ENCODE assay signal across 21 cellular contexts in genomic region chr9:6549106-6549505, GRCh38.
DNase-seq lines count a peak whose midpoint lies in the region; ATAC-seq and TF ChIP-seq lines count a peak whose summit lies in the region.
"Had no signal": no experiment of that assay in that cellular context is flagged by ENCODE, and none has a peak within 500 bp of the region (broad histone marks: within the 10 kb centered on the region; RNA-seq: fewer than 3 reads in every experiment).

No MANE protein-coding gene starts in this region.

- no peak overlapping the region for H3K4me3 Mint-ChIP-seq in nephron progenitor cell
- no peak overlapping the region for H3K4me3 Mint-ChIP-seq in stimulated activated naive B cell treated with anti-CD40 and anti-IgM and Interleukin-4, amounts not matched to agents 10 μg/mL and 1 μg/mL and 100 μg/mL, for 72 hours
- H3K4me3 Mint-ChIP-seq: B cell, IgD-negative memory B cell, type B pancreatic cell had no signal

- peaks cover 4% of the 10 kb centered on the region for H3K27me3 Mint-ChIP-seq in nephron progenitor cell (ENCODE audit: low read depth, poor library complexity)
- H3K27me3 Mint-ChIP-seq in stimulated activated naive B cell treated with anti-CD40 and anti-IgM and Interleukin-4, amounts not matched to agents 10 μg/mL and 1 μg/mL and 100 μg/mL, for 72 hours: no peaks in the 10 kb centered on the region
- H3K27me3 Mint-ChIP-seq: B cell, IgD-negative memory B cell, type B pancreatic cell had no signal

- H3K36me3 ChIP-seq in HAP-1 (replicated peaks): no peaks in the 10 kb centered on the region
- H3K36me3 ChIP-seq: ascending aorta, gastrocnemius medialis, spleen had no signal

- no peak overlapping the region for H3K4me3 ChIP-seq in HAP-1
- H3K4me3 ChIP-seq: ascending aorta, gastrocnemius medialis, mucosa of descending colon, spleen had no signal

- no peaks in the 10 kb centered on the region for H3K36me3 Mint-ChIP-seq in nephron progenitor cell (ENCODE audit: low read depth)
- H3K36me3 Mint-ChIP-seq in stimulated activated naive B cell treated with anti-CD40 and anti-IgM and Interleukin-4, amounts not matched to agents 10 μg/mL and 1 μg/mL and 100 μg/mL, for 72 hours: peaks cover 1 to 2% of the 10 kb centered on the region in 2 donors
- H3K36me3 Mint-ChIP-seq: type B pancreatic cell had no signal

- H3K9me3 Mint-ChIP-seq in nephron progenitor cell: no peaks in the 10 kb centered on the region
- no peaks in the 10 kb centered on the region for H3K9me3 Mint-ChIP-seq in stimulated activated naive B cell treated with anti-CD40 and anti-IgM and Interleukin-4, amounts not matched to agents 10 μg/mL and 1 μg/mL and 100 μg/mL, for 72 hours
- H3K9me3 Mint-ChIP-seq: IgD-negative memory B cell, type B pancreatic cell had no signal

- peak; percentile 21 to 64 for DNase-seq in HAP-1 (ENCODE audit: low spot score in 2 of 2)
- DNase-seq in NCI-H2029 (lab: John Stamatoyannopoulos, UW): peak; percentile 53
- peak; percentile 43 to 69 for DNase-seq in SHP77 (lab: John Stamatoyannopoulos, UW)
- DNase-seq in nephron progenitor cell: no peak
- no peak for DNase-seq in NCI-H1694 (lab: John Stamatoyannopoulos, UW)
- no peak for DNase-seq in stimulated activated naive B cell treated with anti-CD40 and anti-IgM and Interleukin-4, amounts not matched to agents 10 μg/mL and 1 μg/mL and 100 μg/mL, for 72 hours
- DNase-seq: activated CD4-positive, CD25-positive, alpha-beta regulatory T cell treated with anti-CD3 and anti-CD28 coated beads, Interleukin-2, amount 50 U/mL, for 72 hours; activated CD8-positive, alpha-beta memory T cell treated with anti-CD3 and anti-CD28 coated beads, Interleukin-2, amount 50 U/mL, for 4 hours; gastrocnemius medialis; left colon; mucosa of descending colon; MV-4-11; SIG-M5; spleen; stimulated activated naive CD4-positive, alpha-beta T cell treated with Interleukin-2 at 50 U/mL for 16 hours had no signal

- H3K27me3 ChIP-seq in HAP-1 (ENCODE audit: low read depth): no peaks in the 10 kb centered on the region
- H3K27me3 ChIP-seq: ascending aorta, gastrocnemius medialis, spleen had no signal

- H3K4me1 Mint-ChIP-seq in nephron progenitor cell: peaks cover 36% of the 10 kb centered on the region
- H3K4me1 Mint-ChIP-seq in stimulated activated naive B cell treated with anti-CD40 and anti-IgM and Interleukin-4, amounts not matched to agents 10 μg/mL and 1 μg/mL and 100 μg/mL, for 72 hours: no peaks in the 10 kb centered on the region
- H3K4me1 Mint-ChIP-seq: B cell, IgD-negative memory B cell had no signal

- no peak for ATAC-seq in GM18858 (IDR thresholded peaks at IDR 0.05; ENCODE audit: unreplicated experiment)
- ATAC-seq in HG02970 (IDR thresholded peaks at IDR 0.05; ENCODE audit: low FRiP score, unreplicated experiment): no peak
- ATAC-seq in stimulated activated naive B cell treated with anti-CD40 and anti-IgM and Interleukin-4, amounts not matched to agents 10 μg/mL and 1 μg/mL and 100 μg/mL, for 72 hours (replicated peaks): no peak
- ATAC-seq: gastrocnemius medialis, left colon, mucosa of descending colon had no signal

- in situ Hi-C loops in HAP-1 (cut with MboI; ENCODE audit: low sequenced_read_pairs): no loop called here

- H3K9me3 ChIP-seq in HAP-1: no peaks in the 10 kb centered on the region
- H3K9me3 ChIP-seq: ascending aorta, gastrocnemius medialis, mucosa of descending colon, spleen had no signal

- TF ChIP-seq CTCF in nephron progenitor cell (IDR thresholded peaks at IDR 0.05): no peak

- H3K27ac Mint-ChIP-seq in nephron progenitor cell: peak overlapping the region; percentile 23
- H3K27ac Mint-ChIP-seq in stimulated activated naive B cell treated with anti-CD40 and anti-IgM and Interleukin-4, amounts not matched to agents 10 μg/mL and 1 μg/mL and 100 μg/mL, for 72 hours: no peak overlapping the region
- H3K27ac Mint-ChIP-seq: B cell, type B pancreatic cell had no signal

- peaks cover 10% of the 10 kb centered on the region; the same call in 1 of the 2 replicates for H3K4me1 ChIP-seq in HAP-1
- H3K4me1 ChIP-seq: ascending aorta, gastrocnemius medialis, spleen had no signal

Comparison
In these comparisons a context has a peak if more than half of its experiments do, and no peak if none do; other contexts are left out.
1. DNase-seq: peak in HAP-1 (2 of 2), NCI-H2029 (single experiment) and SHP77 (2 of 2); none in nephron progenitor cell (single experiment), NCI-H1694 (single experiment) and stimulated activated naive B cell treated with anti-CD40 and anti-IgM and Interleukin-4, amounts not matched to agents 10 μg/mL and 1 μg/mL and 100 μg/mL, for 72 hours (single experiment).